1 cellular context compared by ENCODE assay signal in genomic region chr1:154324669-154325582, GRCh38.
A peak's percentile ranks its signal among the peaks of the same experiment; 100 is the strongest.
TF ChIP-seq lines count a peak whose summit lies in the region.

A gene with protein sequence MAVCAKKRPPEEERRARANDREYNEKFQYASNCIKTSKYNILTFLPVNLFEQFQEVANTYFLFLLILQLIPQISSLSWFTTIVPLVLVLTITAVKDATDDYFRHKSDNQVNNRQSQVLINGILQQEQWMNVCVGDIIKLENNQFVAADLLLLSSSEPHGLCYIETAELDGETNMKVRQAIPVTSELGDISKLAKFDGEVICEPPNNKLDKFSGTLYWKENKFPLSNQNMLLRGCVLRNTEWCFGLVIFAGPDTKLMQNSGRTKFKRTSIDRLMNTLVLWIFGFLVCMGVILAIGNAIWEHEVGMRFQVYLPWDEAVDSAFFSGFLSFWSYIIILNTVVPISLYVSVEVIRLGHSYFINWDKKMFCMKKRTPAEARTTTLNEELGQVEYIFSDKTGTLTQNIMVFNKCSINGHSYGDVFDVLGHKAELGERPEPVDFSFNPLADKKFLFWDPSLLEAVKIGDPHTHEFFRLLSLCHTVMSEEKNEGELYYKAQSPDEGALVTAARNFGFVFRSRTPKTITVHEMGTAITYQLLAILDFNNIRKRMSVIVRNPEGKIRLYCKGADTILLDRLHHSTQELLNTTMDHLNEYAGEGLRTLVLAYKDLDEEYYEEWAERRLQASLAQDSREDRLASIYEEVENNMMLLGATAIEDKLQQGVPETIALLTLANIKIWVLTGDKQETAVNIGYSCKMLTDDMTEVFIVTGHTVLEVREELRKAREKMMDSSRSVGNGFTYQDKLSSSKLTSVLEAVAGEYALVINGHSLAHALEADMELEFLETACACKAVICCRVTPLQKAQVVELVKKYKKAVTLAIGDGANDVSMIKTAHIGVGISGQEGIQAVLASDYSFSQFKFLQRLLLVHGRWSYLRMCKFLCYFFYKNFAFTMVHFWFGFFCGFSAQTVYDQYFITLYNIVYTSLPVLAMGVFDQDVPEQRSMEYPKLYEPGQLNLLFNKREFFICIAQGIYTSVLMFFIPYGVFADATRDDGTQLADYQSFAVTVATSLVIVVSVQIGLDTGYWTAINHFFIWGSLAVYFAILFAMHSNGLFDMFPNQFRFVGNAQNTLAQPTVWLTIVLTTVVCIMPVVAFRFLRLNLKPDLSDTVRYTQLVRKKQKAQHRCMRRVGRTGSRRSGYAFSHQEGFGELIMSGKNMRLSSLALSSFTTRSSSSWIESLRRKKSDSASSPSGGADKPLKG (plus strand): TSS chr1:154325525. CDS start chr1:154328142, 2,617 bp downstream.

TF ChIP-seq in HepG2, 621 proteins besides CTCF, POLR2A, EP300 and RAD21 (continued from another document and continues in another):
- TF ChIP-seq, protein P1, sequence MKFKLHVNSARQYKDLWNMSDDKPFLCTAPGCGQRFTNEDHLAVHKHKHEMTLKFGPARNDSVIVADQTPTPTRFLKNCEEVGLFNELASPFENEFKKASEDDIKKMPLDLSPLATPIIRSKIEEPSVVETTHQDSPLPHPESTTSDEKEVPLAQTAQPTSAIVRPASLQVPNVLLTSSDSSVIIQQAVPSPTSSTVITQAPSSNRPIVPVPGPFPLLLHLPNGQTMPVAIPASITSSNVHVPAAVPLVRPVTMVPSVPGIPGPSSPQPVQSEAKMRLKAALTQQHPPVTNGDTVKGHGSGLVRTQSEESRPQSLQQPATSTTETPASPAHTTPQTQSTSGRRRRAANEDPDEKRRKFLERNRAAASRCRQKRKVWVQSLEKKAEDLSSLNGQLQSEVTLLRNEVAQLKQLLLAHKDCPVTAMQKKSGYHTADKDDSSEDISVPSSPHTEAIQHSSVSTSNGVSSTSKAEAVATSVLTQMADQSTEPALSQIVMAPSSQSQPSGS (CRISPR knock-in tag; IDR thresholded peaks at IDR 0.05) = peak; percentile 52; the same call in 1 of the 2 replicates
- TF ChIP-seq JUND (CRISPR knock-in tag; IDR thresholded peaks at IDR 0.05) = no peak
- TF ChIP-seq ATF4 (CRISPR knock-in tag; IDR thresholded peaks at IDR 0.05) = no peak
- no peak for TF ChIP-seq KDM4B (CRISPR knock-in tag; IDR thresholded peaks at IDR 0.05)
- 0 out of 2 replicates have a peak, but pooled peaks have one; percentile 37 for TF ChIP-seq ZFP37 (CRISPR knock-in tag; IDR thresholded peaks at IDR 0.05; ENCODE audit: borderline replicate concordance)
- peak; percentile 48 for TF ChIP-seq GABPA (IDR thresholded peaks at IDR 0.05; ENCODE audit: low read depth, low read length)
- peak; percentile 61 for TF ChIP-seq GABPA (CRISPR knock-in tag; IDR thresholded peaks at IDR 0.05; ENCODE audit: low read depth)
- TF ChIP-seq ZNF747 (CRISPR knock-in tag; IDR thresholded peaks at IDR 0.05; ENCODE audit: borderline replicate concordance) = no peak
- no peak for TF ChIP-seq CEBPG (CRISPR knock-in tag; IDR thresholded peaks at IDR 0.05)
- no peak for TF ChIP-seq ZSCAN12 (CRISPR knock-in tag; IDR thresholded peaks at IDR 0.05)
- TF ChIP-seq MAFF (IDR thresholded peaks at IDR 0.05; ENCODE audit: low read depth, low read length) = no peak
- TF ChIP-seq ZNF772 (CRISPR knock-in tag; IDR thresholded peaks at IDR 0.05) = peak; percentile 5; the same call in 1 of the 2 replicates
- TF ChIP-seq NKX3-1 (CRISPR knock-in tag; IDR thresholded peaks at IDR 0.05) = no peak
- TF ChIP-seq ZNF580 (CRISPR knock-in tag; IDR thresholded peaks at IDR 0.05; ENCODE audit: borderline replicate concordance, low read depth) = no peak
- no peak for TF ChIP-seq ARNT2 (CRISPR knock-in tag; IDR thresholded peaks at IDR 0.05; ENCODE audit: low read depth)
- TF ChIP-seq MEF2D (CRISPR knock-in tag; IDR thresholded peaks at IDR 0.05) = no peak
- 0 out of 2 replicates have a peak, but pooled peaks have one; percentile 21 for TF ChIP-seq POGZ (CRISPR knock-in tag; IDR thresholded peaks at IDR 0.05)
- no peak for TF ChIP-seq AGO2 (optimal IDR thresholded peaks at IDR 0.05; ENCODE audit: low read depth, low read length)
- no peak for TF ChIP-seq PRMT3 (CRISPR knock-in tag; IDR thresholded peaks at IDR 0.05; ENCODE audit: borderline replicate concordance, low read depth)
- TF ChIP-seq SMARCC2 (IDR thresholded peaks at IDR 0.05) = no peak
- no peak for TF ChIP-seq EZH2 (conservative IDR thresholded peaks at IDR 0.05; ENCODE audit: low read depth, low read length)
- TF ChIP-seq ARID2 (CRISPR knock-in tag; IDR thresholded peaks at IDR 0.05; ENCODE audit: borderline replicate concordance) = no peak
- TF ChIP-seq ZSCAN20 (CRISPR knock-in tag; IDR thresholded peaks at IDR 0.05; ENCODE audit: borderline replicate concordance) = no peak
- no peak for TF ChIP-seq ZNF382 (CRISPR knock-in tag; IDR thresholded peaks at IDR 0.05; ENCODE audit: borderline replicate concordance)
- TF ChIP-seq NPAS2 (CRISPR knock-in tag; IDR thresholded peaks at IDR 0.05; ENCODE audit: borderline replicate concordance) = no peak
- TF ChIP-seq ZNF276 (CRISPR knock-in tag; IDR thresholded peaks at IDR 0.05; ENCODE audit: low read depth) = no peak
- TF ChIP-seq CEBPZ (IDR thresholded peaks at IDR 0.05; ENCODE audit: low read length) = no peak
- TF ChIP-seq, protein P2, sequence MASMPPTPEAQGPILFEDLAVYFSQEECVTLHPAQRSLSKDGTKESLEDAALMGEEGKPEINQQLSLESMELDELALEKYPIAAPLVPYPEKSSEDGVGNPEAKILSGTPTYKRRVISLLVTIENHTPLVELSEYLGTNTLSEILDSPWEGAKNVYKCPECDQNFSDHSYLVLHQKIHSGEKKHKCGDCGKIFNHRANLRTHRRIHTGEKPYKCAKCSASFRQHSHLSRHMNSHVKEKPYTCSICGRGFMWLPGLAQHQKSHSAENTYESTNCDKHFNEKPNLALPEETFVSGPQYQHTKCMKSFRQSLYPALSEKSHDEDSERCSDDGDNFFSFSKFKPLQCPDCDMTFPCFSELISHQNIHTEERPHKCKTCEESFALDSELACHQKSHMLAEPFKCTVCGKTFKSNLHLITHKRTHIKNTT (CRISPR knock-in tag; IDR thresholded peaks at IDR 0.05) = no peak
- no peak for TF ChIP-seq MXI1 (IDR thresholded peaks at IDR 0.05; ENCODE audit: borderline replicate concordance, low read depth, low read length)
- no peak for TF ChIP-seq ZNF30 (CRISPR knock-in tag; IDR thresholded peaks at IDR 0.05)
- TF ChIP-seq PITX1 (CRISPR knock-in tag; IDR thresholded peaks at IDR 0.05) = 0 out of 2 replicates have a peak, but pooled peaks have one; percentile 21
- no peak for TF ChIP-seq SKI (IDR thresholded peaks at IDR 0.05; ENCODE audit: partially characterized antibody)
- TF ChIP-seq ZFX (CRISPR knock-in tag; IDR thresholded peaks at IDR 0.05; ENCODE audit: low read depth) = 0 out of 2 replicates have a peak, but pooled peaks have one; percentile 11
- TF ChIP-seq ZNF17 (CRISPR knock-in tag; IDR thresholded peaks at IDR 0.05) = no peak
- no peak for TF ChIP-seq ZNF205 (CRISPR knock-in tag; IDR thresholded peaks at IDR 0.05)
- TF ChIP-seq ZNF180 (CRISPR knock-in tag; IDR thresholded peaks at IDR 0.05; ENCODE audit: borderline replicate concordance, low read depth) = no peak
- no peak for TF ChIP-seq ZNF746 (CRISPR knock-in tag; IDR thresholded peaks at IDR 0.05)
- no peak for TF ChIP-seq GRHL1 (CRISPR knock-in tag; conservative IDR thresholded peaks at IDR 0.05)
- TF ChIP-seq ZNF432 (CRISPR knock-in tag; IDR thresholded peaks at IDR 0.05; ENCODE audit: borderline replicate concordance) = no peak
- no peak for TF ChIP-seq ZKSCAN5 (CRISPR knock-in tag; IDR thresholded peaks at IDR 0.05)
- TF ChIP-seq RARG (CRISPR knock-in tag; IDR thresholded peaks at IDR 0.05; ENCODE audit: low read depth) = no peak
- TF ChIP-seq MAFK (conservative IDR thresholded peaks at IDR 0.05 in 1 of 2, IDR thresholded peaks at IDR 0.05 in 1 of 2; ENCODE audit: low read length in 2 of 2) = no peak
- TF ChIP-seq, protein P3, sequence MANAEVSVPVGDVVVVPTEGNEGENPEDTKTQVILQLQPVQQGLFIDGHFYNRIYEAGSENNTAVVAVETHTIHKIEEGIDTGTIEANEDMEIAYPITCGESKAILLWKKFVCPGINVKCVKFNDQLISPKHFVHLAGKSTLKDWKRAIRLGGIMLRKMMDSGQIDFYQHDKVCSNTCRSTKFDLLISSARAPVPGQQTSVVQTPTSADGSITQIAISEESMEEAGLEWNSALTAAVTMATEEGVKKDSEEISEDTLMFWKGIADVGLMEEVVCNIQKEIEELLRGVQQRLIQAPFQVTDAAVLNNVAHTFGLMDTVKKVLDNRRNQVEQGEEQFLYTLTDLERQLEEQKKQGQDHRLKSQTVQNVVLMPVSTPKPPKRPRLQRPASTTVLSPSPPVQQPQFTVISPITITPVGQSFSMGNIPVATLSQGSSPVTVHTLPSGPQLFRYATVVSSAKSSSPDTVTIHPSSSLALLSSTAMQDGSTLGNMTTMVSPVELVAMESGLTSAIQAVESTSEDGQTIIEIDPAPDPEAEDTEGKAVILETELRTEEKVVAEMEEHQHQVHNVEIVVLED (CRISPR knock-in tag; IDR thresholded peaks at IDR 0.05; ENCODE audit: borderline replicate concordance) = no peak
- no peak for TF ChIP-seq CHD2 (IDR thresholded peaks at IDR 0.05; ENCODE audit: low read depth, low read length)
- TF ChIP-seq CENPX (CRISPR knock-in tag; IDR thresholded peaks at IDR 0.05) = no peak
- TF ChIP-seq ZNF574 (CRISPR knock-in tag; IDR thresholded peaks at IDR 0.05) = peak; percentile 44
